Comparison of ENCODE assay signal across 13 cellular contexts in the genomic region with DNA sequence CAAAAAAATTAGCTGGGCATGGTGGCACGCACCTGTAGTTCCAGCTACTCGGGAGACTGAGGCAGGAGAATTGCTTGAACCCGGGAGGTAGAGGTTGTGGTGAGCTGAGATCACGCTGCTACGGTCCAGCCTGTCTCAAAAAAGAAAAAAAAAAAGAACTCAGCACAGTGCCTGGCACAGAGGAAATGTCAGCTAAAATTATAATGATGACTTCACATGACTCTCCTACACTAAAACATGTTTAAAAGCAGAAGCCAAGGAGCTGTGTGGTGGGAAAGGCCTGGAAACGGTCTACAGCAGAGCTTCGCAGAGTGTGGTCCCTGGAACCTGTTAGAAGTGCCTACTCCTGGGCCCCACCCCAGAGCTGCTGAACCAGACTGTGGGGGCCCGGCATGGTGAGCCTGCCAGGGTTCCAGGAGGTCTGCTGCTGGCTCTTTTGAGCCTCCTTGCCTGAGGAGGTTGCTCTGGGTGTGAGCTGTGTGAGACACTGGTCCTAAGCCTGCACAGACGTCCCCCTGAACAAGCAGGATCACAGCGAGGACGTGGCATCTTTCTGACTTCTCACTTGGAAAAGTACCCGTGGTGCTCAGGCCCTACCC.
"Had no signal": no experiment of that assay in that cellular context is flagged by ENCODE, and none has a peak within 500 bp of the region (broad histone marks: within the 10 kb centered on the region; RNA-seq: fewer than 3 reads in every experiment).

No MANE protein-coding gene starts in this region.

- H3K4me3 Mint-ChIP-seq: activated naive CD8-positive, alpha-beta T cell treated with anti-CD3 and anti-CD28 coated beads, Interleukin-2, amount 10 ng/mL, durations not matched to agents 7 days and 5 days; neural crest cell; T-cell had no signal

- H3K9me3 ChIP-seq: esophagus muscularis mucosa, gastroesophageal sphincter, lower lobe of right lung, mucosa of descending colon, thyroid gland had no signal

- H3K27ac ChIP-seq: cardiac muscle cell, esophagus muscularis mucosa, thyroid gland, WERI-Rb-1 had no signal

- H3K27me3 ChIP-seq: cardiac muscle cell, esophagus muscularis mucosa, gastroesophageal sphincter, thyroid gland had no signal

- H3K4me1 ChIP-seq: gastroesophageal sphincter, thyroid gland had no signal

- H3K27me3 Mint-ChIP-seq: activated naive CD8-positive, alpha-beta T cell treated with anti-CD3 and anti-CD28 coated beads, Interleukin-2, amount 10 ng/mL, durations not matched to agents 7 days and 5 days; T-cell had no signal

- ATAC-seq: gastroesophageal sphincter had no signal

- H3K9me3 Mint-ChIP-seq: activated naive CD8-positive, alpha-beta T cell treated with anti-CD3 and anti-CD28 coated beads, Interleukin-2, amount 10 ng/mL, durations not matched to agents 7 days and 5 days; neural crest cell; T-cell had no signal

- H3K4me3 ChIP-seq: cardiac muscle cell, esophagus muscularis mucosa, gastroesophageal sphincter, lower lobe of right lung, mucosa of descending colon, thyroid gland had no signal

- DNase-seq: activated CD4-positive, CD25-positive, alpha-beta regulatory T cell treated with anti-CD3 and anti-CD28 coated beads, Interleukin-2, amount 50 U/mL, for 72 hours; activated naive CD8-positive, alpha-beta T cell treated with anti-CD3 and anti-CD28 coated beads, Interleukin-2, amount 10 ng/mL, durations not matched to agents 7 days and 5 days; effector CD8-positive, alpha-beta T cell; lower lobe of right lung; retina had no signal
